ENCODE assay signal across 1 cellular context in the genomic region with DNA sequence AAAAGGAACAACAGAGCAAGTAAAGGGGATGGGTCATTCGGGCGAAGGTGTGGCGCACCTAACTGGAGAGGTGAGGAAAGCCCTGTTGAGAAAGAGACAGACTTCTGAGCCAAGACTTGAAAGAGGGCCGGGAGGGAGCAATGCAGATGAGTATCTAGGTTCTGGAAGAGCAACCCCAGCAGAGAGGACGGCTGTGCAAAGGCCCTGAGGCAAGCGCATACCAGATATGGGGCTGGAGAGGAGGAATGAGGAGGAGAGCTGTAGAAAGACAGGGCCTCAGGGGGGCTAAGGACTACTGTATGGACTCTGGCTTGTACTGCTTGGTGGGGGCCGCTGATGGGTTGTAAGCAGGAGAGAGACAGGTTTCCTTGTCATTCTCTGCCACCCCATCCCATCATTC.
TF ChIP-seq lines count a peak whose summit lies in the region.

No MANE protein-coding gene starts in this region.

TF ChIP-seq in H1, 55 proteins besides CTCF, POLR2A, EP300 and RAD21:
- TF ChIP-seq HDAC2 (IDR thresholded peaks at IDR 0.05; ENCODE audit: borderline replicate concordance in 1 of 2, low read depth in 2 of 2, low read length in 2 of 2): 0 out of 4 replicates have a peak, but pooled peaks of 1 of the 2 experiments have one; percentile 31
- TF ChIP-seq POU5F1 (IDR thresholded peaks at IDR 0.05; ENCODE audit: low read depth, low read length): no peak
- TF ChIP-seq KDM1A (IDR thresholded peaks at IDR 0.05; ENCODE audit: borderline replicate concordance, low read length): peak; percentile 93
- no peak for TF ChIP-seq JUN (IDR thresholded peaks at IDR 0.05; ENCODE audit: low read depth, low read length)
